Comparison of ENCODE assay signal across 8 cellular contexts in the genomic region with DNA sequence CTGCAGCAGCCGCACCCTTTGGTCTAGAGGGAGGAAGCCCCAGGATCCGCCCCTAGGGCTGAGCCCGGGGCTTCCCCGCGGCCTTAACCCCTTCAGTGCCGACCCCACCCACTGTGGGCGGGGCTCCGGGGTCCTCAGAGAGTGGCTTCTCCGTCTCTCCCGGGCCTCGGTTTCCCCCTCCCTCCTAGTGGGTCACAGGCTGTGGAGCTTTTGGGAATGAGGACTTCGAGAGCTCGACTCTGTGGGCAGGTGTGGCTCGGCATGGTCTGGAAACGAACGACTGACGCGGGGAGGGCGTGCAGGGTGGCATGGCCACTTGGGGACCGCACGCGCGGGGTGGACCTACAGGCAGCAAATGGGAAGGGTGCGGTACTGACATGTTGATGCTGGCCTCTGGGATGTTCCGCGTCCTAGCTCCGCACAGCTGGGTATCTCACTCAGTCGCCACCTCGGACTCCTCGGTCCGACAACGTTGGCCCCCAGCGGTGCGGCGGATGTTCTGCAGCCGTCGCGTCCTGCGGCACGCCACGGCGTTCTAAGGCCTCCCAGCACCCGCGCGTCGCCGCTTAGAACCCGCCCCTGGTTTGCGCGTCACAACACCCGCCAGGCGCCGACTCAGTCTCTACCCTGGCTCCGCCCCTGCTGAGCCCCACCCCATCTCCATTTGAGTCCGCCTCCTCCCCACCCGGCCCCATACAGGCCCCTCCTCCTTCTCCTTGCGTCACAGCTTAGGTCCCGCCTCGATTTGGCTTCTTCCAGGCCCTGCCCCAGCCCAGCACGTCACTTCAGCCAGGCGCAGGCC. TPM values are rescaled to one million over a fixed set of nuclear protein-coding genes. Genes with fewer than 3 reads are reported as not detected.
DNase-seq lines count a peak whose midpoint lies in the region; FAIRE-seq and TF ChIP-seq lines count a peak whose summit lies in the region.

A gene with protein sequence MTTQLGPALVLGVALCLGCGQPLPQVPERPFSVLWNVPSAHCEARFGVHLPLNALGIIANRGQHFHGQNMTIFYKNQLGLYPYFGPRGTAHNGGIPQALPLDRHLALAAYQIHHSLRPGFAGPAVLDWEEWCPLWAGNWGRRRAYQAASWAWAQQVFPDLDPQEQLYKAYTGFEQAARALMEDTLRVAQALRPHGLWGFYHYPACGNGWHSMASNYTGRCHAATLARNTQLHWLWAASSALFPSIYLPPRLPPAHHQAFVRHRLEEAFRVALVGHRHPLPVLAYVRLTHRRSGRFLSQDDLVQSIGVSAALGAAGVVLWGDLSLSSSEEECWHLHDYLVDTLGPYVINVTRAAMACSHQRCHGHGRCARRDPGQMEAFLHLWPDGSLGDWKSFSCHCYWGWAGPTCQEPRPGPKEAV (minus strand): TSS at position 570 of the 802 bp plus-strand sequence. CDS start 3,803 bp downstream, outside the sequence.
Gene NAA80 (minus strand): TSS at position 570 of the 802 bp plus-strand sequence. CDS start 1,942 bp downstream, outside the sequence.

- no peaks in the 10 kb centered on the region for H3K9me3 ChIP-seq in H9 (ENCODE audit: control insufficient read depth, low read depth, low read length)
- no peaks in the 10 kb centered on the region for H3K9me3 ChIP-seq in neuron (ENCODE audit: low read length)
- no peaks in the 10 kb centered on the region for H3K9me3 ChIP-seq in subcutaneous abdominal adipose tissue (ENCODE audit: control insufficient read depth in 5 of 5, low read length in 5 of 5)

- H3T11ph ChIP-seq in H9 (ENCODE audit: low read length): no peak within 1 kb of the TSS

- no peaks in the 10 kb centered on the region; a peak in 1 of 5 replicates for H3K9me3 Mint-ChIP-seq in H9

- no peak within 1 kb of the TSS for H3K14ac ChIP-seq in H9 (ENCODE audit: insufficient read depth, low read length)

- DNase-seq in H9 (peak; percentile 100), M059J (ENCODE audit: low read depth) (peak; percentile 96), SIG-M5 (lab: John Stamatoyannopoulos, UW) (peak; percentile 89), activated gamma-delta T cell treated with Interleukin-2 at 50 U/mL for 16 hours (peak; percentile 99), foreskin fibroblast (peak; percentile 99 to 100)

- peak within 1 kb of the TSS; percentile 24 for H3K18ac ChIP-seq in H9 (ENCODE audit: insufficient read length, low read depth, low read length)

- no peak within 1 kb of the TSS for H3K4ac ChIP-seq in H9 (ENCODE audit: low read depth, low read length)

- no peak within 1 kb of the TSS for H3K56ac ChIP-seq in H9 (ENCODE audit: insufficient read length, low read depth, low read length)

- no peak within 1 kb of the TSS for H2BK5ac ChIP-seq in H9 (ENCODE audit: insufficient read length, low read length)

- H3K27ac ChIP-seq in H9 (ENCODE audit: insufficient read length, low read depth, low read length) (peak within 1 kb of the TSS; percentile 21), subcutaneous abdominal adipose tissue (ENCODE audit: low read depth, low read length) (peak within 1 kb of the TSS; percentile 94)

- H3K36me3 ChIP-seq in neuron (ENCODE audit: insufficient read depth, low read length) (no peaks in the 10 kb centered on the region), subcutaneous abdominal adipose tissue (ENCODE audit: control insufficient read depth in 5 of 5, insufficient read depth in 5 of 5, low read length in 5 of 5) (peaks cover 0 to 7% (median 4%) of the 10 kb centered on the region in 5 donors)

- peak; percentile 37; the same call in 2 of the 3 replicates for TF ChIP-seq CTCF in H9 (conservative IDR thresholded peaks at IDR 0.05)
- TF ChIP-seq CTCF in foreskin fibroblast (IDR thresholded peaks at IDR 0.05; ENCODE audit: low read depth, low read length): peak; percentile 14

- no peak within 1 kb of the TSS for H2AK5ac ChIP-seq in H9 (ENCODE audit: insufficient read length, low read length)

- no peak within 1 kb of the TSS for H2BK12ac ChIP-seq in H9 (ENCODE audit: insufficient read length, low read depth, low read length)

- H4K91ac ChIP-seq in H9 (ENCODE audit: insufficient read length, low read depth, low read length): no peak within 1 kb of the TSS

- H3K79me2 ChIP-seq in H9 (ENCODE audit: insufficient read depth, low read length): no peaks in the 10 kb centered on the region

- H3K23me2 ChIP-seq in H9 (ENCODE audit: insufficient read length, low read depth, low read length, poor library complexity, severe bottlenecking): peaks cover 6% of the 10 kb centered on the region

- H3K4me1 Mint-ChIP-seq in H9: peaks cover 25 to 27% of the 10 kb centered on the region in 2 experiments

- peak within 1 kb of the TSS; percentile 87 to 99 for H3K4me3 Mint-ChIP-seq in H9

- H3K9ac ChIP-seq in H9 (ENCODE audit: extremely low read depth, insufficient read length, low read length) (peak within 1 kb of the TSS; percentile 17), subcutaneous abdominal adipose tissue (ENCODE audit: low read length in 5 of 5) (peak within 1 kb of the TSS; percentile 77 to 93 (median 81))

- FAIRE-seq in G401.6 (lab: Jason Lieb, UNC): peak; percentile 99

- H2AFZ ChIP-seq in H9 (ENCODE audit: low read length) (no peak within 1 kb of the TSS), neuron (ENCODE audit: low read depth, low read length) (peak within 1 kb of the TSS; percentile 40)

- H3K27ac Mint-ChIP-seq in H9: peak within 1 kb of the TSS; percentile 76 to 99 (median 88); a peak in 6 of 7 replicates

- H3K36me3 Mint-ChIP-seq in H9 (ENCODE audit: insufficient read depth in 1 of 3, low read depth in 3 of 3): peaks cover 0 to 8% (median 1%) of the 10 kb centered on the region in 3 experiments; a peak in 1 of 7 replicates

- H3K4me1 ChIP-seq in H9 (ENCODE audit: insufficient read depth, low read length) (no peaks in the 10 kb centered on the region), neuron (ENCODE audit: insufficient read depth, low read length) (peaks cover 14% of the 10 kb centered on the region), subcutaneous abdominal adipose tissue (ENCODE audit: control insufficient read depth in 5 of 5, insufficient read depth in 5 of 5, low read length in 5 of 5) (peaks cover 14 to 52% (median 41%) of the 10 kb centered on the region in 5 donors)

- H3K27me3 ChIP-seq in H9 (ENCODE audit: insufficient read depth, low read length): no peaks in the 10 kb centered on the region
- no peaks in the 10 kb centered on the region for H3K27me3 ChIP-seq in neuron (ENCODE audit: insufficient read depth, low read length)
- H3K27me3 ChIP-seq in subcutaneous abdominal adipose tissue (ENCODE audit: control insufficient read depth in 5 of 5, insufficient read depth in 4 of 5, low read length in 5 of 5): no peaks in the 10 kb centered on the region

- H4K8ac ChIP-seq in H9 (replicated peaks; ENCODE audit: insufficient read length, low read depth, low read length): no peak within 1 kb of the TSS

- H3K27me3 Mint-ChIP-seq in H9 (ENCODE audit: low read depth): no peaks in the 10 kb centered on the region

- H2BK15ac ChIP-seq in H9 (ENCODE audit: low read depth, low read length): no peak within 1 kb of the TSS

- H4K20me1 ChIP-seq in H9 (ENCODE audit: control insufficient read depth, insufficient read depth, insufficient read length): no peaks in the 10 kb centered on the region

- H3K79me1 ChIP-seq in H9 (ENCODE audit: insufficient read depth, low read depth, low read length, poor library complexity, severe bottlenecking): no peaks in the 10 kb centered on the region

- H2BK20ac ChIP-seq in H9 (ENCODE audit: low read depth, low read length, poor library complexity, severe bottlenecking): no peak within 1 kb of the TSS

- no peak within 1 kb of the TSS for H4K5ac ChIP-seq in H9 (ENCODE audit: insufficient read length, low read depth, low read length)

- H3K4me3 ChIP-seq in foreskin fibroblast (ENCODE audit: low read depth in 1 of 2, low read length in 2 of 2) (peak within 1 kb of the TSS; percentile 78 to 94), neuron (ENCODE audit: low read length) (peak within 1 kb of the TSS; percentile 66), subcutaneous abdominal adipose tissue (ENCODE audit: low read depth in 1 of 5, low read length in 5 of 5) (peak within 1 kb of the TSS; percentile 72 to 91 (median 88))

- H3K23ac ChIP-seq in H9 (ENCODE audit: insufficient read length, low read depth, low read length): no peak within 1 kb of the TSS

- no peak within 1 kb of the TSS for H2BK120ac ChIP-seq in H9 (ENCODE audit: low read depth, low read length, poor library complexity, severe bottlenecking)

- WGBS in H9 (ENCODE audit: extremely low coverage, insufficient read length, low lambda C conversion rate): no CpG with 5 or more reads among the region's 61 CpGs

- peak within 1 kb of the TSS; percentile 55 for H3K4me2 ChIP-seq in H9 (ENCODE audit: insufficient read depth, insufficient read length, low read length)

RNA-seq across cellular contexts. Expression of the first gene that starts in this region (rescaled TPM):
- 2.3 and 3.1 TPM in 2 replicates for total RNA-seq in H9 (2021)
- total RNA-seq in M059J (2014; rRNA removed; shearing (Covaris generic)): 1.6 and 3.0 TPM in 2 replicates

RNA-seq across cellular contexts. Expression of gene NAA80, which starts in this region (rescaled TPM):
- 4.9 and 6.0 TPM in 2 replicates for total RNA-seq in H9 (2021)
- 6.9 and 8.9 TPM in 2 replicates for total RNA-seq in M059J (2014; rRNA removed; shearing (Covaris generic))

Comparison
In these comparisons a context has a peak if more than half of its experiments do, and no peak if none do; other contexts are left out.
1. Peak in every context shown above with its lines: DNase-seq, H3K4me3 ChIP-seq and H3K27ac ChIP-seq.